Comparison of ENCODE assay signal across 24 cellular contexts in the genomic region with DNA sequence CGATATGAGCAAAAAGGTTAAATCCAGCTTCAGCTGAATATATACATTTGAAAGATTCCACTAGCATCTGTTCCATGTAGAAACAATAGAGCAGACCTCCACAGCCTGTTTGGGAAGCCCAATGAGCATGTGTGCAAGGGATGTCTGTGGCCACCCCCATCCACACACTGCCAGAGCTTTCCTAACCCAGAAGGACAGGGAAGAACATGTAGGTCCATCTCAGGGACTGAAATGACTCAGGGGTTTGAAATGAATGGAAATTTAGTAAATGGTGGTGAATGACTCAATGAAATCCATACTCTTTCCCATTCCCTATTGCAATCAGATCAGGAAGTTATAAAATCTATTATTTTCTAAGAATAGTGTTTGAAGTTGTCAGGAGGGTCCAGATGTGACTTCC.
DNase-seq lines count a peak whose midpoint lies in the region; ATAC-seq and TF ChIP-seq lines count a peak whose summit lies in the region.
"Had no signal": no experiment of that assay in that cellular context is flagged by ENCODE, and none has a peak within 500 bp of the region (broad histone marks: within the 10 kb centered on the region; RNA-seq: fewer than 3 reads in every experiment).

No MANE protein-coding gene starts in this region.

- no peaks in the 10 kb centered on the region for H4K20me1 ChIP-seq in SK-N-SH (ENCODE audit: insufficient read depth)
- H4K20me1 ChIP-seq: BLaER1 treated with 17β-estradiol and CSF1 and Interleukin-3, amounts not matched to agents 10 nM and 100 nM had no signal

- no peak for ATAC-seq in GM18909 (IDR thresholded peaks at IDR 0.05; ENCODE audit: poor library complexity, unreplicated experiment)
- ATAC-seq: activated CD4-positive, CD25-positive, alpha-beta regulatory T cell treated with anti-CD3 and anti-CD28 coated beads, Interleukin-2, amount 50 U/mL, for 24 hours; activated CD8-positive, alpha-beta T cell treated with anti-CD3 and anti-CD28 coated beads for 36 hours; esophagus mucosa; GM23338; K562; stimulated activated naive CD8-positive, alpha-beta T cell treated with anti-CD3 and anti-CD28 coated beads, Interleukin-15, Interleukin-2, amounts not matched to agents 100 U/mL and 50 U/mL, for 24 hours had no signal

- H3K27me3 ChIP-seq in SK-N-SH (ENCODE audit: insufficient read depth): no peaks in the 10 kb centered on the region
- H3K27me3 ChIP-seq: BLaER1 treated with 17β-estradiol and CSF1 and Interleukin-3, amounts not matched to agents 10 nM and 100 nM; tibial artery had no signal

- H3K9me2 ChIP-seq in SK-N-SH: no peaks in the 10 kb centered on the region

- no peak overlapping the region for H3K27ac ChIP-seq in SK-N-SH (ENCODE audit: low read depth in 2 of 2, low read length in 1 of 2)
- H3K27ac ChIP-seq: BLaER1 treated with 17β-estradiol and CSF1 and Interleukin-3, amounts not matched to agents 10 nM and 100 nM; PC-9; tibial artery had no signal

- H2AFZ ChIP-seq in SK-N-SH (ENCODE audit: low read depth): peak overlapping the region; percentile 43; the same call in 1 of the 2 replicates
- H2AFZ ChIP-seq: GM23338, PC-9 had no signal

- H3K9ac ChIP-seq in SK-N-SH: no peak overlapping the region
- H3K9ac ChIP-seq: BLaER1 treated with 17β-estradiol and CSF1 and Interleukin-3, amounts not matched to agents 10 nM and 100 nM had no signal

- 42% methylated on average over 1 of the region's 1 CpG for WGBS in SK-N-SH (ENCODE audit: low lambda C conversion rate)

- TF ChIP-seq RAD21 in SK-N-SH (IDR thresholded peaks at IDR 0.05; ENCODE audit: low read length): no peak

- POLR2A ChIA-PET in SK-N-SH (lab: Yijun Ruan, JAX): no interaction called here

- H3K4me3 ChIP-seq in SK-N-SH (ENCODE audit: low read depth in 2 of 2, low read length in 1 of 2) (no peak overlapping the region), fibroblast of the aortic adventitia (ENCODE audit: low read depth, low read length) (no peak overlapping the region)
- H3K4me3 ChIP-seq: BLaER1 treated with 17β-estradiol and CSF1 and Interleukin-3, amounts not matched to agents 10 nM and 100 nM; GM23338; K562; PC-9; tibial artery had no signal

- CTCF ChIA-PET in SK-N-SH (lab: Yijun Ruan, JAX): no interaction called here

- H3K9me3 ChIP-seq in SK-N-SH: no peaks in the 10 kb centered on the region
- H3K9me3 ChIP-seq: BLaER1 treated with 17β-estradiol and CSF1 and Interleukin-3, amounts not matched to agents 10 nM and 100 nM; tibial artery had no signal

- H3K4me2 ChIP-seq in SK-N-SH: no peak overlapping the region
- H3K4me2 ChIP-seq: BLaER1 treated with 17β-estradiol and CSF1 and Interleukin-3, amounts not matched to agents 10 nM and 100 nM; GM23338; PC-9 had no signal

- no peaks in the 10 kb centered on the region for H3F3A ChIP-seq in SK-N-SH (replicated peaks; ENCODE audit: insufficient read depth)

- DNase-seq in NCI-H748 (lab: John Stamatoyannopoulos, UW; ENCODE audit: unreplicated experiment) (peak; percentile 7), NCI-H748 treated with DMSO at 0.1 percent for 48 hours (lab: John Stamatoyannopoulos, UW) (no peak), SK-N-SH (no peak), fibroblast of the aortic adventitia (ENCODE audit: low read depth) (peak; percentile 31), cerebellum (ENCODE audit: low spot score) (no peak), NCI-H510A (lab: John Stamatoyannopoulos, UW) (no peak), NCI-H69 (lab: John Stamatoyannopoulos, UW) (no peak)
- DNase-seq: 8988T; activated CD8-positive, alpha-beta T cell treated with anti-CD3 and anti-CD28 coated beads for 36 hours; activated naive CD4-positive, alpha-beta T cell treated with Interleukin-2 at 50 U/mL for 16 hours; anterior cingulate cortex; GDM1; NCI-H187 treated with DMSO at 0.1 percent for 48 hours; PC-9; stimulated activated CD4-positive, alpha-beta T cell treated with anti-CD3 and anti-CD28 coated beads, Interleukin-2, amount 100 ng/mL, for 48 hours; stimulated activated naive CD8-positive, alpha-beta T cell treated with anti-CD3 and anti-CD28 coated beads, Interleukin-15, Interleukin-2, amounts not matched to agents 100 U/mL and 50 U/mL, for 24 hours; T-helper 9 cell; tibial artery had no signal

- peaks cover 0 to 6% of the 10 kb centered on the region in 2 experiments; a peak in 2 of 4 replicates for H3K4me1 ChIP-seq in SK-N-SH (ENCODE audit: control insufficient read depth in 1 of 2, insufficient read depth in 2 of 2, low read depth in 1 of 2, low read length in 1 of 2)
- H3K4me1 ChIP-seq: BLaER1 treated with 17β-estradiol and CSF1 and Interleukin-3, amounts not matched to agents 10 nM and 100 nM; tibial artery had no signal

- no peak for TF ChIP-seq EP300 in SK-N-SH (IDR thresholded peaks at IDR 0.05; ENCODE audit: borderline replicate concordance in 1 of 2, low read depth in 1 of 2, low read length in 1 of 2)

- H3K79me2 ChIP-seq in SK-N-SH (ENCODE audit: insufficient read depth): no peaks in the 10 kb centered on the region

- no peaks in the 10 kb centered on the region for H3K36me3 ChIP-seq in SK-N-SH (replicated peaks in 1 of 2; ENCODE audit: control insufficient read depth in 1 of 2, insufficient read depth in 2 of 2, low read length in 1 of 2)
- H3K36me3 ChIP-seq: BLaER1 treated with 17β-estradiol and CSF1 and Interleukin-3, amounts not matched to agents 10 nM and 100 nM; tibial artery had no signal

- TF ChIP-seq CTCF in SK-N-SH (IDR thresholded peaks at IDR 0.05) (no peak), fibroblast of the aortic adventitia (IDR thresholded peaks at IDR 0.05; ENCODE audit: insufficient read depth, low read length) (no peak)

TF ChIP-seq in SK-N-SH, 30 proteins besides CTCF, POLR2A, EP300 and RAD21:
- TF ChIP-seq TCF12 (IDR thresholded peaks at IDR 0.05) (no peak), MAX (IDR thresholded peaks at IDR 0.05; ENCODE audit: low read depth) (no peak), RCOR1 (IDR thresholded peaks at IDR 0.05; ENCODE audit: low read length) (no peak), CHD2 (IDR thresholded peaks at IDR 0.05; ENCODE audit: low read length, partially characterized antibody) (no peak), SIN3A (IDR thresholded peaks at IDR 0.05; ENCODE audit: borderline replicate concordance, low read depth, low read length) (no peak), FOSL2 (IDR thresholded peaks at IDR 0.05; ENCODE audit: borderline replicate concordance, low read depth) (peak; percentile 18; the same call in 1 of the 2 replicates), JUND (IDR thresholded peaks at IDR 0.05) (peak; percentile 20; the same call in 1 of the 2 replicates), TAF1 (IDR thresholded peaks at IDR 0.05; ENCODE audit: borderline replicate concordance, low read depth, low read length) (no peak), GATA2 (CRISPR knock-in tag; IDR thresholded peaks at IDR 0.05) (no peak)
- TF ChIP-seq, protein P1, sequence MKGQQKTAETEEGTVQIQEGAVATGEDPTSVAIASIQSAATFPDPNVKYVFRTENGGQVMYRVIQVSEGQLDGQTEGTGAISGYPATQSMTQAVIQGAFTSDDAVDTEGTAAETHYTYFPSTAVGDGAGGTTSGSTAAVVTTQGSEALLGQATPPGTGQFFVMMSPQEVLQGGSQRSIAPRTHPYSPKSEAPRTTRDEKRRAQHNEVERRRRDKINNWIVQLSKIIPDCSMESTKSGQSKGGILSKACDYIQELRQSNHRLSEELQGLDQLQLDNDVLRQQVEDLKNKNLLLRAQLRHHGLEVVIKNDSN (IDR thresholded peaks at IDR 0.05; ENCODE audit: borderline replicate concordance, low read depth): no peak
TF ChIP-seq in SK-N-SH: peak in this region for 2.

Comparison
In these comparisons a context has a peak if more than half of its experiments do, and no peak if none do; other contexts are left out.
1. DNase-seq: peak in NCI-H748 (single experiment) and fibroblast of the aortic adventitia (single experiment); none in NCI-H748 treated with DMSO at 0.1 percent for 48 hours (single experiment), SK-N-SH (single experiment), cerebellum (single experiment), NCI-H510A (single experiment) and NCI-H69 (single experiment).